ENCODE assay signal across 23 cellular contexts in genomic region chr2:241987726-241988125, GRCh38.
"Had no signal": no experiment of that assay in that cellular context is flagged by ENCODE, and none has a peak within 500 bp of the region (broad histone marks: within the 10 kb centered on the region; RNA-seq: fewer than 3 reads in every experiment).

No MANE protein-coding gene starts in this region.

- H3K4me3 ChIP-seq: ascending aorta, body of pancreas had no signal

- H3K4me1 ChIP-seq: ascending aorta had no signal

- ATAC-seq: activated CD4-positive, alpha-beta T cell treated with anti-CD3 and anti-CD28 coated beads for 36 hours; activated naive CD4-positive, alpha-beta T cell treated with anti-CD3 and anti-CD28 coated beads, Interleukin-2, amount 50 U/mL, for 72 hours; activated naive CD8-positive, alpha-beta T cell treated with anti-CD3 and anti-CD28 coated beads, Interleukin-2, amount 50 U/mL, for 24 hours; body of pancreas had no signal

- DNase-seq: activated CD4-positive, alpha-beta memory T cell treated with anti-CD3 and anti-CD28 coated beads, Interleukin-2, amount 10 ng/mL, durations not matched to agents 7 days and 5 days; activated CD4-positive, alpha-beta T cell treated with anti-CD3 and anti-CD28 coated beads for 36 hours; activated CD4-positive, alpha-beta T cell treated with anti-CD3 and anti-CD28 coated beads, Interleukin-2, amount 50 U/mL, for 1 hour; activated CD8-positive, alpha-beta memory T cell treated with anti-CD3 and anti-CD28 coated beads, Interleukin-2, amount 50 U/mL, for 4 hours; activated naive CD8-positive, alpha-beta T cell treated with anti-CD3 and anti-CD28 coated beads, Interleukin-2, amount 50 U/mL, for 24 hours; activated T-cell treated with anti-CD3 and anti-CD28 coated beads, Interleukin-2, amount 50 U/mL, for 1 hour; amniotic stem cell; KBM-7; NCI-H1092; NCI-H1417; NCI-H2029; NCI-H2107; NCI-H2171 treated with DMSO at 0.1 percent for 48 hours; NCI-H226; NCI-H510A; NCI-H526 treated with DMSO at 0.1 percent for 48 hours; NCI-H82; SK-N-SH; T-helper 1 cell; WERI-Rb-1 had no signal

- H3K9me3 ChIP-seq: ascending aorta, body of pancreas, SK-N-SH had no signal

- H3K27ac ChIP-seq: ascending aorta, body of pancreas, WERI-Rb-1 had no signal

- H3K4me3 Mint-ChIP-seq: activated CD4-positive, alpha-beta memory T cell treated with anti-CD3 and anti-CD28 coated beads, Interleukin-2, amount 10 ng/mL, durations not matched to agents 7 days and 5 days; activated CD4-positive, alpha-beta T cell treated with anti-CD3 and anti-CD28 coated beads for 36 hours; activated naive CD8-positive, alpha-beta T cell treated with anti-CD3 and anti-CD28 coated beads, Interleukin-2, amount 50 U/mL, for 24 hours had no signal

- H3K27ac Mint-ChIP-seq: activated CD4-positive, alpha-beta memory T cell treated with anti-CD3 and anti-CD28 coated beads, Interleukin-2, amount 10 ng/mL, durations not matched to agents 7 days and 5 days; activated CD4-positive, alpha-beta T cell treated with anti-CD3 and anti-CD28 coated beads for 36 hours; activated naive CD4-positive, alpha-beta T cell treated with anti-CD3 and anti-CD28 coated beads, Interleukin-2, amount 50 U/mL, for 72 hours; activated naive CD8-positive, alpha-beta T cell treated with anti-CD3 and anti-CD28 coated beads, Interleukin-2, amount 50 U/mL, for 24 hours had no signal

- H3K27me3 ChIP-seq: ascending aorta, body of pancreas had no signal

- H3K9me3 Mint-ChIP-seq: activated naive CD8-positive, alpha-beta T cell treated with anti-CD3 and anti-CD28 coated beads, Interleukin-2, amount 50 U/mL, for 24 hours had no signal

- H3K27me3 Mint-ChIP-seq: activated CD4-positive, alpha-beta memory T cell treated with anti-CD3 and anti-CD28 coated beads, Interleukin-2, amount 10 ng/mL, durations not matched to agents 7 days and 5 days; activated CD4-positive, alpha-beta T cell treated with anti-CD3 and anti-CD28 coated beads for 36 hours; activated naive CD8-positive, alpha-beta T cell treated with anti-CD3 and anti-CD28 coated beads, Interleukin-2, amount 50 U/mL, for 24 hours had no signal

- H3K36me3 ChIP-seq: ascending aorta, WERI-Rb-1 had no signal
